In the genomic region with DNA sequence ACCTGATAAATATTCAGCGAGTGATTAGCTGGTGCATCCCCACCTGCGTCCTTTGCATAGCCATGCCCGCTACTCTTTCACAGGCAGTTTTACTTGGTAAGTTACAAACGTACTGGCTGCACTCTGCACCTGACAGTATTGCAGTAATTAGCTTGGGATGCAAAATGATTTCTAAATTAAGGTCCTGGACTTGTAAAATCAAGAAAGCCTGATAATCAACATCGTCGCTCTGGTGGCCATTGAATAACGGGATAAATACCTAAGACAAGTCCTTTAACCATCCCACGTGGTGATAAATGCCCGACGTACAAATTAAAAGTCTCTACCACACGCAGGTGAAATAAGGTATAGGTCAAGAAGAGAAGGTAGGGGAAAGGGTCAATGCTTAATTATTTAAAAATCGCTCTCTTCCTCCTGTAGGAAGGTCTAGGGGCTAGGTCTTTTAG, we compare ENCODE assay signal across 8 cellular contexts. TPM values are rescaled to one million over a fixed set of nuclear protein-coding genes. Genes with fewer than 3 reads are reported as not detected.
A peak's percentile ranks its signal among the peaks of the same experiment; 100 is the strongest.
DNase-seq lines count a peak whose midpoint lies in the region; ATAC-seq, FAIRE-seq and TF ChIP-seq lines count a peak whose summit lies in the region.

No MANE protein-coding gene starts in this region.

- H3K79me2 ChIP-seq in hepatocyte (peaks cover 33% of the 10 kb centered on the region), smooth muscle cell (ENCODE audit: low read depth) (no peaks in the 10 kb centered on the region)

- H3K4me2 ChIP-seq in hepatocyte, result peak overlapping the region; percentile 99
- peak overlapping the region; percentile 99 for H3K4me2 ChIP-seq in smooth muscle cell

- H3K27me3 ChIP-seq in HAP-1 (ENCODE audit: low read depth) (no peaks in the 10 kb centered on the region; the same call in 1 of the 2 replicates), hepatocyte (peaks cover 6% of the 10 kb centered on the region), smooth muscle cell (ENCODE audit: low read depth) (peaks cover 29% of the 10 kb centered on the region)

- H3K9ac ChIP-seq in smooth muscle cell (ENCODE audit: low read depth), result no peak overlapping the region

- DNase-seq in HAP-1 (ENCODE audit: low spot score in 2 of 2), result no peak
- no peak for DNase-seq in hepatocyte (ENCODE audit: low spot score)
- no peak for DNase-seq in smooth muscle cell (lab: John Stamatoyannopoulos, UW; ENCODE audit: unreplicated experiment)
- DNase-seq in HuH-7.5 (ENCODE audit: low spot score), result no peak
- no peak for DNase-seq in caudate nucleus (lab: John Stamatoyannopoulos, UW)
- no peak for DNase-seq in H54 (ENCODE audit: insufficient read length, low spot score)

- H3K36me3 ChIP-seq in HAP-1 (replicated peaks) (no peaks in the 10 kb centered on the region), hepatocyte (replicated peaks; ENCODE audit: insufficient read depth, low read depth) (no peaks in the 10 kb centered on the region), smooth muscle cell (ENCODE audit: low read depth) (no peaks in the 10 kb centered on the region)

- no peak for FAIRE-seq in H54 (lab: Jason Lieb, UNC)

- peaks cover 5% of the 10 kb centered on the region for H3F3A ChIP-seq in smooth muscle cell (ENCODE audit: low read depth)

- H4K20me1 ChIP-seq in hepatocyte (ENCODE audit: insufficient read depth, poor library complexity, severe bottlenecking) (no peaks in the 10 kb centered on the region), smooth muscle cell (ENCODE audit: low read depth) (no peaks in the 10 kb centered on the region)

- peak overlapping the region; percentile 81 for H3K27ac ChIP-seq in hepatocyte
- H3K27ac ChIP-seq in smooth muscle cell (ENCODE audit: low read depth), result no peak overlapping the region
- H3K27ac ChIP-seq in caudate nucleus (ENCODE audit: low read depth, low read length), result no peak overlapping the region

- ATAC-seq in HG03097 (IDR thresholded peaks at IDR 0.05; ENCODE audit: low FRiP score, unreplicated experiment), result no peak

- 20% methylated on average over 12 of the region's 12 CpGs for WGBS in hepatocyte (ENCODE audit: low lambda C conversion rate, missing lambda C conversion rate)
- 17% methylated on average over 12 of the region's 12 CpGs for WGBS in smooth muscle cell (ENCODE audit: low lambda C conversion rate)

- H3K4me1 ChIP-seq in HAP-1 (peaks cover 24% of the 10 kb centered on the region), hepatocyte (ENCODE audit: insufficient read depth) (peaks cover 4% of the 10 kb centered on the region), smooth muscle cell (ENCODE audit: low read depth) (peaks cover 14% of the 10 kb centered on the region)

- no peak for TF ChIP-seq CTCF in WI38 (IDR thresholded peaks at IDR 0.05; ENCODE audit: low read depth, low read length)
- no peak for TF ChIP-seq CTCF in hepatocyte (IDR thresholded peaks at IDR 0.05; ENCODE audit: poor library complexity)
- TF ChIP-seq CTCF in smooth muscle cell (IDR thresholded peaks at IDR 0.05; ENCODE audit: borderline replicate concordance, insufficient read depth, poor library complexity, severe bottlenecking), result no peak

- in situ Hi-C loops in HAP-1 (cut with MboI; ENCODE audit: low sequenced_read_pairs), result no loop called here

- H2AFZ ChIP-seq in hepatocyte, result peak overlapping the region; percentile 99
- peak overlapping the region; percentile 95 for H2AFZ ChIP-seq in smooth muscle cell (ENCODE audit: low read depth)

- no peaks in the 10 kb centered on the region for H3K9me2 ChIP-seq in hepatocyte (replicated peaks; ENCODE audit: insufficient read depth)

- H3K9me3 ChIP-seq in HAP-1 (no peaks in the 10 kb centered on the region), hepatocyte (ENCODE audit: low read depth) (no peaks in the 10 kb centered on the region), smooth muscle cell (replicated peaks; ENCODE audit: low read depth) (no peaks in the 10 kb centered on the region)

- H3K4me3 ChIP-seq in HAP-1, result peak overlapping the region; percentile 56
- peak overlapping the region; percentile 85 for H3K4me3 ChIP-seq in WI38 (ENCODE audit: low read depth, low read length)
- H3K4me3 ChIP-seq in hepatocyte, result peak overlapping the region; percentile 96
- H3K4me3 ChIP-seq in smooth muscle cell, result peak overlapping the region; percentile 83

- TF ChIP-seq POLR2A in H54 (IDR thresholded peaks at IDR 0.05; ENCODE audit: low read depth, low read length), result no peak

RNA-seq across cellular contexts. Expression of a gene that starts 1.0 kb away (rescaled TPM):
- total RNA-seq in hepatocyte (16.7 and 18.5 TPM in 2 replicates), smooth muscle cell (4.3 and 7.1 TPM in 2 replicates)
- polyA plus RNA-seq in hepatocyte (5.9 and 7.3 TPM in 2 replicates), smooth muscle cell (0.78 and 2.9 TPM in 2 replicates)
